15 cellular contexts compared by ENCODE assay signal in the genomic region with DNA sequence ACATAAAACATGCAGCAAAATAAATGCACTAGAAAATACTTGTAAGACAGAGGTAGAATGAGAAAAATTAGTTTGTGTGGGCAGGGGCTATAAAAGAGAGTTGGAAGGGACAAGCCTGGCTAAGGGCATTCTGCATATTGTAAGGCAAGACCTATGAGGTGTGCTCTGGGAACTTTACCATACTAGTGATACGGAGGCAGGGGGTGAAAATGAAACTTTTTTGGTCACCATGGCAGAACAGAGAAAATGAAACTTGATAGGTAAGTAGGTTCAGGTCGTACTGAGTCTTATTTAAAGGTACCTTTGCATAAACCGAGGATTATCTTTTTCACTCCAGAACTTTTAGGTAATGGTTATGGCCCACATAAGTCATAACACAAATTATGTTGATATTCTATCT.
DNase-seq lines count a peak whose midpoint lies in the region; ATAC-seq, FAIRE-seq and TF ChIP-seq lines count a peak whose summit lies in the region.
"Had no signal": no experiment of that assay in that cellular context is flagged by ENCODE, and none has a peak within 500 bp of the region (broad histone marks: within the 10 kb centered on the region; RNA-seq: fewer than 3 reads in every experiment).

No MANE protein-coding gene starts in this region.

- no peaks in the 10 kb centered on the region for H3K4me1 ChIP-seq in gastroesophageal sphincter
- H3K4me1 ChIP-seq: body of pancreas had no signal

- H3K36me3 ChIP-seq in gastroesophageal sphincter, result peaks cover 11 to 91% of the 10 kb centered on the region in 2 donors

- WGBS in gastroesophageal sphincter (ENCODE audit: low coverage in 1 of 2), 2 donors, result 74 to 94% methylated on average over 3 of the region's 3 CpGs

- TF ChIP-seq EP300 in gastroesophageal sphincter (IDR thresholded peaks at IDR 0.05), result no peak

- TF ChIP-seq CTCF in dorsolateral prefrontal cortex (IDR thresholded peaks at IDR 0.05 in 54 of 56, conservative IDR thresholded peaks at IDR 0.05 in 2 of 56; ENCODE audit: low read depth in 1 of 56, partially characterized antibody in 56 of 56), result no peak
- no peak for TF ChIP-seq CTCF in gastroesophageal sphincter (IDR thresholded peaks at IDR 0.05)

- no peaks in the 10 kb centered on the region for H3K9me3 ChIP-seq in gastroesophageal sphincter
- H3K9me3 ChIP-seq: body of pancreas had no signal

- DNase-seq in activated CD4-positive, alpha-beta T cell treated with anti-CD3 and anti-CD28 coated beads for 48 hours, result peak; percentile 8
- DNase-seq in activated CD4-positive, alpha-beta T cell treated with anti-CD3 and anti-CD28 coated beads, Interleukin-2, amount 50 U/mL, for 1 hour, result no peak
- DNase-seq in dorsolateral prefrontal cortex (no peak), T1000 (lab: John Stamatoyannopoulos, UW) (no peak), RCC 7860 (ENCODE audit: low spot score) (no peak)
- DNase-seq: activated CD4-positive, alpha-beta T cell treated with anti-CD3 and anti-CD28 coated beads for 1 hour; body of pancreas; naive B cell; NCI-H2227 treated with DMSO at 0.1 percent for 48 hours; SHP77 had no signal

- H3K27ac ChIP-seq in dorsolateral prefrontal cortex (peak overlapping the region in 51 of 59 donors; percentile 3 to 86 (median 64)), gastroesophageal sphincter (no peak overlapping the region)
- H3K27ac ChIP-seq: body of pancreas had no signal

- intact Hi-C loops in dorsolateral prefrontal cortex (cut with DNase I), result no loop called here

- peak; percentile 93 for ATAC-seq in GM21515 (IDR thresholded peaks at IDR 0.05; ENCODE audit: unreplicated experiment)
- peak; percentile 78 for ATAC-seq in HG03108 (IDR thresholded peaks at IDR 0.05; ENCODE audit: unreplicated experiment)
- ATAC-seq in gastroesophageal sphincter, result no peak
- ATAC-seq: body of pancreas had no signal

- H3K4me3 ChIP-seq in dorsolateral prefrontal cortex (peak overlapping the region in 24 of 59 donors; percentile 1 to 42 (median 18)), gastroesophageal sphincter (no peak overlapping the region)
- H3K4me3 ChIP-seq: body of pancreas had no signal

- TF ChIP-seq POLR2A in gastroesophageal sphincter (IDR thresholded peaks at IDR 0.05), result no peak

- no peak for FAIRE-seq in RCC 7860 (lab: Jason Lieb, UNC)
- FAIRE-seq: A204.1, H1 had no signal

- H3K27me3 ChIP-seq in dorsolateral prefrontal cortex (no peaks in the 10 kb centered on the region), gastroesophageal sphincter (no peaks in the 10 kb centered on the region)
- H3K27me3 ChIP-seq: body of pancreas had no signal

Comparison
In these comparisons a context has a peak if more than half of its experiments do, and no peak if none do; other contexts are left out.
1. H3K27ac ChIP-seq: peak in dorsolateral prefrontal cortex (51 of 59); none in gastroesophageal sphincter (0 of 4).